Comparison of ENCODE assay signal across 8 cellular contexts in genomic region chr7:142853739-142854504, GRCh38. TPM values are rescaled to one million over a fixed set of nuclear protein-coding genes. Genes with fewer than 3 reads are reported as not detected.
DNase-seq lines count a peak whose midpoint lies in the region; ATAC-seq, FAIRE-seq and TF ChIP-seq lines count a peak whose summit lies in the region.

No MANE protein-coding gene starts in this region.

- H3K9ac ChIP-seq in Karpas-422 (ENCODE audit: low read length) (peak overlapping the region; percentile 67), astrocyte (ENCODE audit: low read length) (peak overlapping the region; percentile 80)

- FAIRE-seq in astrocyte (lab: Jason Lieb, UNC) = no peak

- ATAC-seq in sciatic nerve = peak; percentile 89

- DNase-seq in GM10248 (ENCODE audit: extremely low spot score) (peak; percentile 84), H4 (ENCODE audit: low spot score) (peak; percentile 57), Karpas-422 (peak; percentile 88), T-helper 2 cell (peak; percentile 42 to 69 (median 47)), astrocyte (ENCODE audit: low read depth) (peak; percentile 36), hypothalamus (lab: John Stamatoyannopoulos, UW) (peak in 41 of 51 donors; percentile 10 to 88 (median 54)), sciatic nerve (ENCODE audit: low spot score) (no peak)
- DNase-seq in NK-92 treated with Interleukin-12 subunit alpha and Interleukin-12 subunit beta, amount 100 ng/mL, for 24 hours (lab: John Stamatoyannopoulos, UW) = no peak

- intact Hi-C loops in sciatic nerve (cut with DNase I) = no loop called here

- H3K4me1 ChIP-seq in Karpas-422 (ENCODE audit: low read length) (peaks cover 13% of the 10 kb centered on the region), astrocyte (ENCODE audit: insufficient read depth, low read length) (peaks cover 8% of the 10 kb centered on the region)

- H3K4me3 Mint-ChIP-seq in astrocyte (ENCODE audit: unreplicated experiment) = peak overlapping the region; percentile 95

- no peaks in the 10 kb centered on the region for H3K36me3 Mint-ChIP-seq in astrocyte (ENCODE audit: low read depth, unreplicated experiment)

- no peaks in the 10 kb centered on the region for H3K9me3 Mint-ChIP-seq in astrocyte (ENCODE audit: unreplicated experiment)

- peak overlapping the region; percentile 69 for H3K27ac Mint-ChIP-seq in astrocyte (ENCODE audit: unreplicated experiment)

- no peaks in the 10 kb centered on the region for H3K27me3 Mint-ChIP-seq in astrocyte (ENCODE audit: low read depth, unreplicated experiment)

- H3K4me3 ChIP-seq in Karpas-422 (ENCODE audit: low read length) = peak overlapping the region; percentile 74
- H3K4me3 ChIP-seq in astrocyte (ENCODE audit: insufficient read depth, low read depth, low read length) = peak overlapping the region; percentile 83

- H3K4me1 Mint-ChIP-seq in astrocyte (ENCODE audit: low read depth, unreplicated experiment) = peaks cover 6% of the 10 kb centered on the region

- H3K79me2 ChIP-seq in Karpas-422 (ENCODE audit: low read length) (no peaks in the 10 kb centered on the region), astrocyte (ENCODE audit: insufficient read depth, low read length) (no peaks in the 10 kb centered on the region)

- H4K20me1 ChIP-seq in Karpas-422 (ENCODE audit: insufficient read depth, low read depth, low read length) = no peaks in the 10 kb centered on the region
- no peaks in the 10 kb centered on the region for H4K20me1 ChIP-seq in astrocyte (ENCODE audit: insufficient read depth, low read length)

- H2AFZ ChIP-seq in Karpas-422 (ENCODE audit: low read length) = peak overlapping the region; percentile 97
- peak overlapping the region; percentile 95 for H2AFZ ChIP-seq in astrocyte (ENCODE audit: low read depth, low read length)

- H3K4me2 ChIP-seq in Karpas-422 (ENCODE audit: low read depth, low read length, poor library complexity, severe bottlenecking) (peak overlapping the region; percentile 96), astrocyte (ENCODE audit: low read length) (peak overlapping the region; percentile 99)

- peak; percentile 64 for TF ChIP-seq CTCF in GM10248 (IDR thresholded peaks at IDR 0.05; ENCODE audit: control extremely low read depth, extremely low read depth, low read depth, missing control alignments)
- TF ChIP-seq CTCF in astrocyte (IDR thresholded peaks at IDR 0.05; ENCODE audit: insufficient read depth, low read depth, low read length) = peak; percentile 71

- no peak overlapping the region for H3K27ac ChIP-seq in Karpas-422 (ENCODE audit: low read length)
- H3K27ac ChIP-seq in astrocyte (ENCODE audit: low read depth, low read length) = peak overlapping the region; percentile 22

- H3K27me3 ChIP-seq in Karpas-422 (ENCODE audit: low read length) (no peaks in the 10 kb centered on the region), astrocyte (ENCODE audit: insufficient read depth, low read length) (peaks cover 9% of the 10 kb centered on the region)

- POLR2A ChIA-PET in GM10248 (lab: Yijun Ruan, JAX) = no interaction called here

- no peaks in the 10 kb centered on the region for H3K9me3 ChIP-seq in Karpas-422 (ENCODE audit: low read length)
- no peaks in the 10 kb centered on the region for H3K9me3 ChIP-seq in astrocyte (ENCODE audit: insufficient read depth, low read depth, low read length)

- CTCF ChIA-PET in GM10248 (lab: Yijun Ruan, JAX) = interaction anchor here (1.0 to 5.3 kb wide), 11 partner anchors 11 to 361 kb away, joined by 3 to 28 read pairs (median 5); no protein-coding TSS in a partner anchor

- no peaks in the 10 kb centered on the region for H3K36me3 ChIP-seq in Karpas-422 (ENCODE audit: insufficient read depth, low read length)
- no peaks in the 10 kb centered on the region for H3K36me3 ChIP-seq in astrocyte (ENCODE audit: insufficient read depth, low read length)

- no peaks in the 10 kb centered on the region for H3K9me2 ChIP-seq in Karpas-422 (replicated peaks; ENCODE audit: insufficient read depth, low read length)

RNA-seq across cellular contexts. Expression of gene EPHB6, which starts 1.0 kb away (rescaled TPM):
- total RNA-seq in H4 (2014; rRNA removed; shearing (Covaris generic)) = 0.35 and 1.7 TPM in 2 replicates
- total RNA-seq in Karpas-422 (2014; rRNA removed; shearing (Covaris generic); ENCODE audit: low replicate concordance) = not detected in 2 replicates
- total RNA-seq in astrocyte (15.7 and 16.2 TPM in 2 replicates), sciatic nerve (15.7 TPM)

RNA-seq across cellular contexts. Expression of gene TRPV6, which starts 31.6 kb away (rescaled TPM):
- not detected in 2 replicates for total RNA-seq in H4 (2014; rRNA removed; shearing (Covaris generic))
- total RNA-seq in Karpas-422 (2014; rRNA removed; shearing (Covaris generic); ENCODE audit: low replicate concordance) = 0.07 TPM in 1 of 2 replicates, not detected in the other
- total RNA-seq in astrocyte (0.14 and 0.46 TPM in 2 replicates), sciatic nerve (0.40 TPM)

Comparison
In these comparisons a context has a peak if more than half of its experiments do, and no peak if none do; other contexts are left out.
1. DNase-seq: peak in GM10248 (single experiment), H4 (single experiment), Karpas-422 (single experiment), T-helper 2 cell (5 of 5), astrocyte (single experiment) and hypothalamus (41 of 51); none in sciatic nerve (single experiment) and NK-92 treated with Interleukin-12 subunit alpha and Interleukin-12 subunit beta, amount 100 ng/mL, for 24 hours (single experiment).